ENCODE assay signal across 38 cellular contexts in genomic region chr5:29878599-29878998, GRCh38.
"Had no signal": no experiment of that assay in that cellular context is flagged by ENCODE, and none has a peak within 500 bp of the region (broad histone marks: within the 10 kb centered on the region; RNA-seq: fewer than 3 reads in every experiment).

No MANE protein-coding gene starts in this region.

- H3K36me3 ChIP-seq: ascending aorta, cardiac muscle cell had no signal

- ATAC-seq: activated CD8-positive, alpha-beta T cell treated with anti-CD3 and anti-CD28 coated beads for 36 hours; activated naive CD4-positive, alpha-beta T cell treated with anti-CD3 and anti-CD28 coated beads, Interleukin-2, amount 50 U/mL, for 72 hours; activated T-cell treated with anti-CD3 and anti-CD28 coated beads, Interleukin-2, amount 50 U/mL, for 4 hours; activated T-cell treated with anti-CD3 and anti-CD28 coated beads, Interleukin-2, amount 50 U/mL, for 72 hours; activated T-helper 17 cell treated with anti-CD3 and anti-CD28 coated beads, Interleukin-2, amount 50 U/mL, for 72 hours had no signal

- H3K9me3 ChIP-seq: ascending aorta had no signal

- H3K4me3 ChIP-seq: ascending aorta, cardiac muscle cell had no signal

- H3K4me1 ChIP-seq: ascending aorta had no signal

- H3K27me3 Mint-ChIP-seq: activated B cell treated with CpG ODN at 0.5 μM for 24 hours; activated CD4-positive, alpha-beta memory T cell treated with anti-CD3 and anti-CD28 coated beads for 36 hours; activated CD4-positive, alpha-beta T cell treated with anti-CD3 and anti-CD28 coated beads, Interleukin-2, amount 10 ng/mL, durations not matched to agents 24 days and 14 days; activated CD8-positive, alpha-beta T cell treated with anti-CD3 and anti-CD28 coated beads for 36 hours; activated naive CD8-positive, alpha-beta T cell treated with anti-CD3 and anti-CD28 coated beads for 36 hours; activated T-helper 17 cell treated with anti-CD3 and anti-CD28 coated beads, Interleukin-2, amount 50 U/mL, for 72 hours; brain; central memory CD8-positive, alpha-beta T cell had no signal

- H3K27ac Mint-ChIP-seq: activated B cell treated with CpG ODN at 0.5 μM for 24 hours; activated CD4-positive, alpha-beta memory T cell treated with anti-CD3 and anti-CD28 coated beads for 36 hours; activated CD4-positive, alpha-beta T cell treated with anti-CD3 and anti-CD28 coated beads, Interleukin-2, amount 10 ng/mL, durations not matched to agents 24 days and 14 days; activated CD8-positive, alpha-beta T cell treated with anti-CD3 and anti-CD28 coated beads for 36 hours; activated naive CD4-positive, alpha-beta T cell treated with anti-CD3 and anti-CD28 coated beads for 36 hours; activated naive CD4-positive, alpha-beta T cell treated with anti-CD3 and anti-CD28 coated beads, Interleukin-2, amount 50 U/mL, for 72 hours; activated naive CD8-positive, alpha-beta T cell treated with anti-CD3 and anti-CD28 coated beads for 36 hours; activated T-cell treated with anti-CD3 and anti-CD28 coated beads, Interleukin-2, amount 50 U/mL, for 72 hours; activated T-helper 1 cell treated with anti-CD3 and anti-CD28 coated beads, Interleukin-12 subunit alpha, Interleukin-12 subunit beta, Interleukin-2, Interleukin-4 antibody, amounts not matched to agents 30 ng/mL and 10 ng/mL and 1 ng/mL, durations not matched to agents 14 hours and 24 hours and 36 hours; activated T-helper 17 cell treated with anti-CD3 and anti-CD28 coated beads, Interleukin-2, amount 50 U/mL, for 72 hours; brain; T-helper 1 cell treated with Interleukin-12 subunit alpha and Interleukin-12 subunit beta and Interleukin-4 antibody, amounts not matched to agents 30 μg/mL and 1 μg/mL, for 36 hours; T-helper 2 cell treated with Interferon-gamma antibody and Interleukin-4, amounts not matched to agents 5 μg/mL and 100 μg/mL, for 36 hours had no signal

- H3K4me3 Mint-ChIP-seq: activated B cell treated with CpG ODN at 0.5 μM for 24 hours; activated CD4-positive, alpha-beta memory T cell treated with anti-CD3 and anti-CD28 coated beads for 36 hours; activated CD4-positive, alpha-beta T cell treated with anti-CD3 and anti-CD28 coated beads, Interleukin-2, amount 10 ng/mL, durations not matched to agents 24 days and 14 days; activated CD8-positive, alpha-beta T cell treated with anti-CD3 and anti-CD28 coated beads for 36 hours; activated naive CD4-positive, alpha-beta T cell treated with anti-CD3 and anti-CD28 coated beads for 36 hours; activated naive CD8-positive, alpha-beta T cell treated with anti-CD3 and anti-CD28 coated beads for 36 hours; activated T-cell treated with anti-CD3 and anti-CD28 coated beads, Interleukin-2, amount 50 U/mL, for 4 hours; activated T-cell treated with anti-CD3 and anti-CD28 coated beads, Interleukin-2, amount 50 U/mL, for 72 hours; activated T-helper 1 cell treated with anti-CD3 and anti-CD28 coated beads, Interleukin-12 subunit alpha, Interleukin-12 subunit beta, Interleukin-2, Interleukin-4 antibody, amounts not matched to agents 30 ng/mL and 10 ng/mL and 1 ng/mL, durations not matched to agents 14 hours and 24 hours and 36 hours; activated T-helper 17 cell treated with anti-CD3 and anti-CD28 coated beads, Interleukin-2, amount 50 U/mL, for 72 hours; brain; central memory CD8-positive, alpha-beta T cell; T-helper 1 cell treated with Interleukin-12 subunit alpha and Interleukin-12 subunit beta and Interleukin-4 antibody, amounts not matched to agents 30 μg/mL and 1 μg/mL, for 36 hours; T-helper 2 cell treated with Interferon-gamma antibody and Interleukin-4, amounts not matched to agents 5 μg/mL and 100 μg/mL, for 36 hours had no signal

- H3K4me1 Mint-ChIP-seq: activated B cell treated with CpG ODN at 0.5 μM for 24 hours; activated CD4-positive, alpha-beta T cell treated with anti-CD3 and anti-CD28 coated beads, Interleukin-2, amount 10 ng/mL, durations not matched to agents 24 days and 14 days; activated naive CD8-positive, alpha-beta T cell treated with anti-CD3 and anti-CD28 coated beads for 36 hours; activated T-helper 17 cell treated with anti-CD3 and anti-CD28 coated beads, Interleukin-2, amount 50 U/mL, for 72 hours; brain; central memory CD8-positive, alpha-beta T cell had no signal

- FAIRE-seq: bronchial epithelial cell, TTC549 had no signal

- H3K9me3 Mint-ChIP-seq: brain had no signal

- H3K36me3 Mint-ChIP-seq: activated CD4-positive, alpha-beta memory T cell treated with anti-CD3 and anti-CD28 coated beads for 36 hours; activated naive CD8-positive, alpha-beta T cell treated with anti-CD3 and anti-CD28 coated beads for 36 hours; brain had no signal

- DNase-seq: activated B cell treated with CpG ODN at 0.5 μM for 24 hours; activated CD4-positive, alpha-beta memory T cell treated with anti-CD3 and anti-CD28 coated beads for 36 hours; activated CD4-positive, alpha-beta T cell treated with anti-CD3 and anti-CD28 coated beads for 4 hours; activated CD4-positive, alpha-beta T cell treated with anti-CD3 and anti-CD28 coated beads, Interleukin-2, amount 10 ng/mL, durations not matched to agents 24 days and 14 days; activated CD4-positive, alpha-beta T cell treated with anti-CD3 and anti-CD28 coated beads, Interleukin-2, amount 50 U/mL, for 1 hour; activated CD4-positive, alpha-beta T cell treated with anti-CD3 and anti-CD28 coated beads, Interleukin-2, amount 50 U/mL, for 4 hours; activated CD4-positive, CD25-positive, alpha-beta regulatory T cell treated with anti-CD3 and anti-CD28 coated beads, Interleukin-2, amount 50 U/mL, for 72 hours; activated CD8-positive, alpha-beta memory T cell treated with anti-CD3 and anti-CD28 coated beads, Interleukin-2, amount 50 U/mL, for 4 hours; activated CD8-positive, alpha-beta T cell treated with anti-CD3 and anti-CD28 coated beads for 36 hours; activated effector memory CD4-positive, alpha-beta T cell treated with anti-CD3 and anti-CD28 coated beads, Interleukin-2, amount 50 U/mL, for 16 hours; activated gamma-delta T cell treated with Interleukin-2 at 50 U/mL for 16 hours; activated naive CD4-positive, alpha-beta T cell; activated naive CD4-positive, alpha-beta T cell treated with anti-CD3 and anti-CD28 coated beads for 36 hours; activated naive CD4-positive, alpha-beta T cell treated with anti-CD3 and anti-CD28 coated beads, Interleukin-2, amount 50 U/mL, for 16 hours; activated naive CD8-positive, alpha-beta T cell treated with anti-CD3 and anti-CD28 coated beads for 36 hours; activated T-cell treated with anti-CD3 and anti-CD28 coated beads for 4 hours; activated T-cell treated with anti-CD3 and anti-CD28 coated beads, Interleukin-2, amount 50 U/mL, for 1 hour; activated T-cell treated with anti-CD3 and anti-CD28 coated beads, Interleukin-2, amount 50 U/mL, for 4 hours; activated T-cell treated with anti-CD3 and anti-CD28 coated beads, Interleukin-2, amount 50 U/mL, for 72 hours; amygdala; anterior cingulate cortex; caudate nucleus; cerebellar nuclear complex; T-helper 1 cell; T-helper 2 cell; T-helper 9 cell had no signal

- H3K27me3 ChIP-seq: ascending aorta, cardiac muscle cell had no signal

- H3K27ac ChIP-seq: ascending aorta, cardiac muscle cell, VCaP had no signal
